Comparison of ENCODE assay signal across 8 cellular contexts in the genomic region with DNA sequence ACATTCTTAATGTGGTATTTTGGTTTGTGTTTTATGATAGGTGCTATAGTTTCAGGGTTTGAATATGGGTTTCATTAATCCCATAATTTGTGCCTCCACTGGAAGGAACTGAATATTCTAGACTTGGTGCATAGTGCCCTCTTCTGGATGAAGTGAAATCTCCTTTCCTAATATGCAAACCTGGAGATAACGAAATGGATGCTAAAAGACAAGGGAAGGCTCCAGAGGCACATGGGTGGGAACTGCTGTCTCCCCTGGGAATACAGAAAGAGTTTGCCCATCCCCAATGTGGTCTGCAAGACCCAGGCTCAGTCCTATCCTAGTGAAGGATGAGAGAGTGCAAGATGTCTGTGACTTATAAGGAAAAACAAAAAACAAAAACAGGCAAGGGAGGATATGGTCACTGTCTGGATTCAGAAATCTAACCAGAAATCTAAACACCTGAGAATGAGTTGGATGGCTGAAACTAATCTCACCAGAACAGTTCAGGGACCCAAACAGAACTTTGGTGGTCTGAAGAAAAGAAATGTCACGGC.
DNase-seq lines count a peak whose midpoint lies in the region; ATAC-seq and TF ChIP-seq lines count a peak whose summit lies in the region.

No MANE protein-coding gene starts in this region.

- WGBS in smooth muscle cell (ENCODE audit: low lambda C conversion rate): 47% methylated on average over 2 of the region's 2 CpGs

- no peak overlapping the region for H3K4me2 ChIP-seq in smooth muscle cell

- no peaks in the 10 kb centered on the region for H3K36me3 ChIP-seq in smooth muscle cell (ENCODE audit: low read depth)

- peaks cover 6% of the 10 kb centered on the region for H3K4me1 ChIP-seq in smooth muscle cell (ENCODE audit: low read depth)

- no peak overlapping the region for H2AFZ ChIP-seq in smooth muscle cell (ENCODE audit: low read depth)

- H3K79me2 ChIP-seq in smooth muscle cell (ENCODE audit: low read depth): no peaks in the 10 kb centered on the region

- H3K4me3 ChIP-seq in fibroblast of pulmonary artery (replicated peaks; ENCODE audit: low read depth, low read length) (no peak overlapping the region), smooth muscle cell (no peak overlapping the region)

- TF ChIP-seq CTCF in AG09319 (IDR thresholded peaks at IDR 0.05; ENCODE audit: low read depth, low read length) (peak; percentile 54), fibroblast of pulmonary artery (IDR thresholded peaks at IDR 0.05; ENCODE audit: low read length, missing control alignments) (peak; percentile 79), smooth muscle cell (IDR thresholded peaks at IDR 0.05; ENCODE audit: borderline replicate concordance, insufficient read depth, poor library complexity, severe bottlenecking) (peak; percentile 77)

- no peak overlapping the region for H3K9ac ChIP-seq in smooth muscle cell (ENCODE audit: low read depth)

- ATAC-seq in GM18909 (IDR thresholded peaks at IDR 0.05; ENCODE audit: poor library complexity, unreplicated experiment) (peak; percentile 46), HG02885 (IDR thresholded peaks at IDR 0.05; ENCODE audit: poor library complexity, unreplicated experiment) (no peak), GM18858 (IDR thresholded peaks at IDR 0.05; ENCODE audit: unreplicated experiment) (no peak)

- H3F3A ChIP-seq in smooth muscle cell (ENCODE audit: low read depth): no peaks in the 10 kb centered on the region

- H3K9me3 ChIP-seq in smooth muscle cell (replicated peaks; ENCODE audit: low read depth): no peaks in the 10 kb centered on the region

- DNase-seq in AG09319 (ENCODE audit: extremely low read depth, low read depth) (no peak), NCI-H1092 treated with DMSO at 0.1 percent for 48 hours (lab: John Stamatoyannopoulos, UW) (peak; percentile 71), SHP77 treated with DMSO at 0.1 percent for 48 hours (lab: John Stamatoyannopoulos, UW) (peak; percentile 56), fibroblast of pulmonary artery (ENCODE audit: low read depth) (peak; percentile 73), smooth muscle cell (lab: John Stamatoyannopoulos, UW; ENCODE audit: unreplicated experiment) (no peak)

- H3K27ac ChIP-seq in smooth muscle cell (ENCODE audit: low read depth): no peak overlapping the region

- H4K20me1 ChIP-seq in smooth muscle cell (ENCODE audit: low read depth): no peaks in the 10 kb centered on the region

- peaks cover 3% of the 10 kb centered on the region for H3K27me3 ChIP-seq in smooth muscle cell (ENCODE audit: low read depth)

Comparison
In these comparisons a context has a peak if more than half of its experiments do, and no peak if none do; other contexts are left out.
1. DNase-seq: peak in NCI-H1092 treated with DMSO at 0.1 percent for 48 hours (single experiment), SHP77 treated with DMSO at 0.1 percent for 48 hours (single experiment) and fibroblast of pulmonary artery (single experiment); none in AG09319 (single experiment) and smooth muscle cell (single experiment).
2. Peak in every context shown above with its lines, with median percentiles within 50 percentile points of each other: CTCF ChIP-seq.